10 cellular contexts compared by ENCODE assay signal in genomic region chrX:133726211-133726630, GRCh38.
DNase-seq lines count a peak whose midpoint lies in the region; ATAC-seq and TF ChIP-seq lines count a peak whose summit lies in the region.
"Had no signal": no experiment of that assay in that cellular context is flagged by ENCODE, and none has a peak within 500 bp of the region (broad histone marks: within the 10 kb centered on the region; RNA-seq: fewer than 3 reads in every experiment).

No MANE protein-coding gene starts in this region.

- CTCF ChIA-PET in IMR-90 (lab: Yijun Ruan, JAX) (no interaction called here), RWPE1 (lab: Yijun Ruan, JAX) (no interaction called here)
- CTCF ChIA-PET in CD8-positive, alpha-beta T cell (lab: Charles Lee): no interaction called here

- peak overlapping the region; percentile 57 for H2BK5ac ChIP-seq in IMR-90 (ENCODE audit: low read depth, low read length, poor library complexity, severe bottlenecking)

- H2BK15ac ChIP-seq in IMR-90 (ENCODE audit: low read depth, low read length): 0 out of 3 replicates have a peak overlapping the region, but pooled peaks have one; percentile 41

- H3K56ac ChIP-seq in IMR-90 (ENCODE audit: extremely low read depth, insufficient read depth, low read length): no peak overlapping the region

- in situ Hi-C loops in IMR-90 (cut with MboI; ENCODE audit: low sequenced_read_pairs): no loop called here

- H3K23ac ChIP-seq in IMR-90 (ENCODE audit: low read depth, low read length): no peak overlapping the region

- no peaks in the 10 kb centered on the region for H3K79me1 ChIP-seq in IMR-90 (ENCODE audit: low read depth in 1 of 2, low read length in 2 of 2)

- no peak overlapping the region for H3K27ac ChIP-seq in IMR-90 (ENCODE audit: insufficient read depth, low read length)
- no peak overlapping the region for H3K27ac ChIP-seq in RWPE1
- H3K27ac ChIP-seq in CD8-positive, alpha-beta T cell (ENCODE audit: low read depth, low read length): no peak overlapping the region
- H3K27ac ChIP-seq: dorsolateral prefrontal cortex, Peyer's patch had no signal

- H3K4ac ChIP-seq in IMR-90 (ENCODE audit: low read depth, low read length): peak overlapping the region; percentile 62; the same call in 1 of the 2 replicates

- peaks cover 19% of the 10 kb centered on the region for H3K4me1 Mint-ChIP-seq in glutamatergic neuron (ENCODE audit: low read depth, unreplicated experiment)
- H3K4me1 Mint-ChIP-seq in CD8-positive, alpha-beta T cell (ENCODE audit: low read depth): peaks cover 12% of the 10 kb centered on the region

- TF ChIP-seq RAD21 in IMR-90 (IDR thresholded peaks at IDR 0.05; ENCODE audit: low read length): no peak

- H3K4me2 ChIP-seq in IMR-90 (ENCODE audit: low read depth, low read length): peak overlapping the region; percentile 33; the same call in 1 of the 2 replicates

- peaks cover 3% of the 10 kb centered on the region for H3K27me3 Mint-ChIP-seq in glutamatergic neuron (ENCODE audit: unreplicated experiment)
- no peaks in the 10 kb centered on the region for H3K27me3 Mint-ChIP-seq in CD8-positive, alpha-beta T cell (ENCODE audit: low read depth)

- no peaks in the 10 kb centered on the region for H3K9me3 ChIP-seq in IMR-90 (ENCODE audit: control insufficient read depth, insufficient read depth, low read length)
- H3K9me3 ChIP-seq in CD8-positive, alpha-beta T cell (ENCODE audit: low read length): no peaks in the 10 kb centered on the region
- H3K9me3 ChIP-seq: Peyer's patch had no signal

- 17% methylated on average over 1 of the region's 2 CpGs; no CpG with 5 or more reads in 1 of the 2 experiments for WGBS in IMR-90 (ENCODE audit: extremely low coverage in 2 of 2, insufficient read length in 1 of 2), 2 experiments

- H4K5ac ChIP-seq in IMR-90 (ENCODE audit: low read depth, low read length): no peak overlapping the region

- H3K14ac ChIP-seq in IMR-90 (replicated peaks; ENCODE audit: low read depth, low read length): no peak overlapping the region

- H3K9me1 ChIP-seq in IMR-90 (ENCODE audit: insufficient read depth, low read length): no peaks in the 10 kb centered on the region; the same call in 1 of the 2 replicates

- peak; percentile 35 for DNase-seq in AG08396 (ENCODE audit: low spot score)
- DNase-seq in IMR-90: peak; percentile 73
- DNase-seq in RWPE1 (ENCODE audit: low spot score): peak; percentile 63
- no peak for DNase-seq in glutamatergic neuron
- DNase-seq in CD8-positive, alpha-beta T cell: no peak
- no peak for DNase-seq in NCI-H1694 (lab: John Stamatoyannopoulos, UW)
- DNase-seq in islet precursor cell: no peak
- DNase-seq: dorsolateral prefrontal cortex, Peyer's patch had no signal

- no peak for TF ChIP-seq CTCF in IMR-90 (conservative IDR thresholded peaks at IDR 0.05; ENCODE audit: low read depth, low read length)
- no peak for TF ChIP-seq CTCF in RWPE1 (conservative IDR thresholded peaks at IDR 0.05; ENCODE audit: low read depth)
- no peak for TF ChIP-seq CTCF in glutamatergic neuron (IDR thresholded peaks at IDR 0.05; ENCODE audit: partially characterized antibody, unreplicated experiment)
- no peak for TF ChIP-seq CTCF in CD8-positive, alpha-beta T cell (IDR thresholded peaks at IDR 0.05)

- H3K36me3 Mint-ChIP-seq in glutamatergic neuron (ENCODE audit: unreplicated experiment): no peaks in the 10 kb centered on the region
- no peaks in the 10 kb centered on the region for H3K36me3 Mint-ChIP-seq in CD8-positive, alpha-beta T cell

- H3K27me3 ChIP-seq in IMR-90 (ENCODE audit: control insufficient read depth, insufficient read depth, low read length): no peaks in the 10 kb centered on the region; the same call in 1 of the 2 replicates
- no peaks in the 10 kb centered on the region for H3K27me3 ChIP-seq in CD8-positive, alpha-beta T cell (ENCODE audit: insufficient read depth, low read length)
- H3K27me3 ChIP-seq: Peyer's patch had no signal

- H3K27ac Mint-ChIP-seq in glutamatergic neuron (ENCODE audit: unreplicated experiment): peak overlapping the region; percentile 83
- H3K27ac Mint-ChIP-seq in CD8-positive, alpha-beta T cell: no peak overlapping the region

- H3K4me1 ChIP-seq in IMR-90 (ENCODE audit: control insufficient read depth, insufficient read depth, low read length): peaks cover 2% of the 10 kb centered on the region; the same call in 1 of the 2 replicates
- H3K4me1 ChIP-seq in CD8-positive, alpha-beta T cell (ENCODE audit: insufficient read depth, low read length): peaks cover 7% of the 10 kb centered on the region
- H3K4me1 ChIP-seq: Peyer's patch had no signal

- no TSS peak for BruUV-seq in IMR-90 (replicated peaks; lab: Mats Ljungman, UMichigan)

- 0 out of 2 replicates have a peak overlapping the region, but pooled peaks have one; percentile 21 for H4K91ac ChIP-seq in IMR-90 (ENCODE audit: insufficient read depth, low read depth, low read length)

- H3K9me3 Mint-ChIP-seq in glutamatergic neuron (ENCODE audit: unreplicated experiment): no peaks in the 10 kb centered on the region
- H3K9me3 Mint-ChIP-seq in CD8-positive, alpha-beta T cell: no peaks in the 10 kb centered on the region

- peak; percentile 88 for ATAC-seq in IMR-90 (ENCODE audit: low read depth)
- ATAC-seq in CD8-positive, alpha-beta T cell: no peak
- no peak for ATAC-seq in GM21390 (IDR thresholded peaks at IDR 0.05; ENCODE audit: unreplicated experiment)

- H3K4me3 Mint-ChIP-seq in glutamatergic neuron (ENCODE audit: unreplicated experiment): peak overlapping the region; percentile 52
- no peak overlapping the region for H3K4me3 Mint-ChIP-seq in CD8-positive, alpha-beta T cell

- no peak overlapping the region for H2AK5ac ChIP-seq in IMR-90 (ENCODE audit: low read depth, low read length)

- H4K20me1 ChIP-seq in IMR-90 (ENCODE audit: insufficient read depth, low read length): no peaks in the 10 kb centered on the region

- dilution Hi-C loops in IMR-90 (cut with HindIII; ENCODE audit: low sequenced_read_pairs, unreplicated experiment): no loop called here

- no peak overlapping the region for H3K4me3 ChIP-seq in IMR-90 (ENCODE audit: insufficient read depth, low read depth, low read length)
- no peak overlapping the region for H3K4me3 ChIP-seq in CD8-positive, alpha-beta T cell (ENCODE audit: low read depth, low read length)
- H3K4me3 ChIP-seq: dorsolateral prefrontal cortex, Peyer's patch had no signal

- no peak overlapping the region; the same call in 1 of the 2 replicates for H3K18ac ChIP-seq in IMR-90 (ENCODE audit: low read depth, low read length)

- H3K9ac ChIP-seq in IMR-90 (ENCODE audit: low read depth, low read length): no peak overlapping the region

- H2AFZ ChIP-seq in IMR-90 (replicated peaks; ENCODE audit: low read length, poor library complexity): peak overlapping the region; percentile 24

- POLR2A ChIA-PET in IMR-90 (lab: Charles Lee; ENCODE audit: unreplicated experiment): no interaction called here
- POLR2A ChIA-PET in RWPE1 (lab: Yijun Ruan, JAX; ENCODE audit: low non-redundant PET): no interaction called here
- POLR2A ChIA-PET in CD8-positive, alpha-beta T cell (lab: Charles Lee): no interaction called here

- H3K36me3 ChIP-seq in IMR-90 (ENCODE audit: control insufficient read depth, insufficient read depth, low read length): no peaks in the 10 kb centered on the region
- H3K36me3 ChIP-seq in CD8-positive, alpha-beta T cell (ENCODE audit: insufficient read depth, low read length): no peaks in the 10 kb centered on the region
- H3K36me3 ChIP-seq: Peyer's patch had no signal

- intact Hi-C loops in IMR-90 (cut with micrococcal nuclease): no loop called here
- intact Hi-C loops in CD8-positive, alpha-beta T cell (cut with DNase I, micrococcal nuclease): no loop called here

- peak overlapping the region; percentile 79; the same call in 1 of the 2 replicates for H2BK20ac ChIP-seq in IMR-90 (ENCODE audit: low read depth, low read length)

- no peak for TF ChIP-seq POLR2A in IMR-90 (IDR thresholded peaks at IDR 0.05; ENCODE audit: low read depth, low read length)

- peak overlapping the region; percentile 68 for H2BK120ac ChIP-seq in IMR-90 (ENCODE audit: low read depth, low read length)

- H2AK9ac ChIP-seq in IMR-90 (replicated peaks; ENCODE audit: low read depth, low read length, poor library complexity): no peak overlapping the region

- H4K8ac ChIP-seq in IMR-90 (ENCODE audit: low read depth in 2 of 2, low read length in 2 of 2): peak overlapping the region in 1 of 2 experiments; percentile 26; a peak in 1 of 4 replicates

TF ChIP-seq in IMR-90, 13 proteins besides CTCF, POLR2A, EP300 and RAD21:
- TF ChIP-seq CHD1 (IDR thresholded peaks at IDR 0.05; ENCODE audit: low read depth, low read length) (no peak), FOS (IDR thresholded peaks at IDR 0.05; ENCODE audit: low read depth, low read length) (peak; percentile 67)
TF ChIP-seq in IMR-90: peak in this region for 1.

Comparison
In these comparisons a context has a peak if more than half of its experiments do, and no peak if none do; other contexts are left out.
1. DNase-seq: peak in AG08396 (single experiment), IMR-90 (single experiment) and RWPE1 (single experiment); none in glutamatergic neuron (single experiment), CD8-positive, alpha-beta T cell (0 of 7), NCI-H1694 (single experiment) and islet precursor cell (single experiment).